Comparison of ENCODE assay signal across 11 cellular contexts in genomic region chr9:88746029-88746743, GRCh38.
DNase-seq lines count a peak whose midpoint lies in the region; ATAC-seq and TF ChIP-seq lines count a peak whose summit lies in the region.
"Had no signal": no experiment of that assay in that cellular context is flagged by ENCODE, and none has a peak within 500 bp of the region (broad histone marks: within the 10 kb centered on the region; RNA-seq: fewer than 3 reads in every experiment).

No MANE protein-coding gene starts in this region.

- intact Hi-C loops in PC-3 (cut with micrococcal nuclease): loop anchor here (2.0 kb wide), 1 partner anchor 29 kb away; no protein-coding TSS in a partner anchor

- H3K9me3 ChIP-seq in PC-3 (ENCODE audit: low read length) (no peaks in the 10 kb centered on the region), fibroblast of lung (ENCODE audit: control insufficient read depth, insufficient read depth, low read depth, low read length) (no peaks in the 10 kb centered on the region), neuron (ENCODE audit: low read length) (no peaks in the 10 kb centered on the region), HAP-1 (no peaks in the 10 kb centered on the region)

- no peaks in the 10 kb centered on the region for H3K79me2 ChIP-seq in PC-3 (ENCODE audit: low read length)
- H3K79me2 ChIP-seq in fibroblast of lung (ENCODE audit: control insufficient read depth, insufficient read depth, low read length): no peaks in the 10 kb centered on the region

- no peaks in the 10 kb centered on the region for H3F3A ChIP-seq in PC-3 (ENCODE audit: low read length, unreplicated experiment)

- CTCF ChIA-PET in PC-3 (lab: Charles Lee): no interaction called here

- no peak overlapping the region for H3K4me3 ChIP-seq in PC-3 (ENCODE audit: low read length)
- H3K4me3 ChIP-seq in fibroblast of lung (replicated peaks in 1 of 4; ENCODE audit: control extremely low read depth in 1 of 4, insufficient read depth in 1 of 4, low read depth in 3 of 4, low read length in 4 of 4): no peak overlapping the region
- H3K4me3 ChIP-seq in neuron (ENCODE audit: low read length): no peak overlapping the region
- H3K4me3 ChIP-seq in HAP-1: no peak overlapping the region

- H3K27ac ChIP-seq in PC-3 (ENCODE audit: low read length): peak overlapping the region; percentile 68
- H3K27ac ChIP-seq in fibroblast of lung (ENCODE audit: insufficient read depth, low read length): peak overlapping the region; percentile 65

- H3K4me2 ChIP-seq in PC-3 (ENCODE audit: low read length) (peak overlapping the region; percentile 53), fibroblast of lung (ENCODE audit: extremely low read depth, insufficient read depth, low read length) (no peak overlapping the region)

- POLR2A ChIA-PET in PC-3 (lab: Charles Lee; ENCODE audit: unreplicated experiment): no interaction called here

- no TSS peak for BruUV-seq in PC-3 (replicated peaks; lab: Mats Ljungman, UMichigan)

- DNase-seq in AG08396 (ENCODE audit: low spot score) (peak; percentile 80), PC-3 (peak; percentile 70), fibroblast of lung (ENCODE audit: low read depth in 2 of 2) (peak; percentile 90 to 97), DMS114 treated with DMSO at 0.1 percent for 48 hours (lab: John Stamatoyannopoulos, UW; ENCODE audit: unreplicated experiment) (no peak), HAP-1 (ENCODE audit: low spot score in 2 of 2) (no peak), HK-2 (ENCODE audit: unreplicated experiment) (no peak), foreskin melanocyte (no peak)
- DNase-seq: activated naive CD8-positive, alpha-beta T cell treated with anti-CD3 and anti-CD28 coated beads for 36 hours; CD4-positive, alpha-beta memory T cell; NCI-H2081 treated with DMSO at 0.1 percent for 48 hours had no signal

- ATAC-seq in PC-3: peak; percentile 81

- H3K9me2 ChIP-seq in PC-3 (replicated peaks; ENCODE audit: low read length): no peaks in the 10 kb centered on the region

- no peaks in the 10 kb centered on the region for H3K27me3 ChIP-seq in PC-3 (ENCODE audit: low read length)
- H3K27me3 ChIP-seq in fibroblast of lung (ENCODE audit: control insufficient read depth, insufficient read depth, low read length): no peaks in the 10 kb centered on the region
- no peaks in the 10 kb centered on the region for H3K27me3 ChIP-seq in neuron (ENCODE audit: insufficient read depth, low read length)
- no peaks in the 10 kb centered on the region for H3K27me3 ChIP-seq in HAP-1 (ENCODE audit: low read depth)

- peak overlapping the region; percentile 45 for H3K9ac ChIP-seq in PC-3 (ENCODE audit: low read length)
- no peak overlapping the region for H3K9ac ChIP-seq in fibroblast of lung (ENCODE audit: insufficient read depth, low read length)

- in situ Hi-C loops in HAP-1 (cut with MboI; ENCODE audit: low sequenced_read_pairs): no loop called here

- H3K36me3 ChIP-seq in PC-3 (ENCODE audit: low read depth, low read length): no peaks in the 10 kb centered on the region
- H3K36me3 ChIP-seq in fibroblast of lung (ENCODE audit: control insufficient read depth, insufficient read depth, low read length): no peaks in the 10 kb centered on the region
- H3K36me3 ChIP-seq in neuron (ENCODE audit: insufficient read depth, low read length): no peaks in the 10 kb centered on the region
- H3K36me3 ChIP-seq in HAP-1 (replicated peaks): no peaks in the 10 kb centered on the region

- no peak for TF ChIP-seq CTCF in PC-3 (conservative IDR thresholded peaks at IDR 0.05; ENCODE audit: low read depth, low read length)
- no peak for TF ChIP-seq CTCF in fibroblast of lung (conservative IDR thresholded peaks at IDR 0.05 in 1 of 2, IDR thresholded peaks at IDR 0.05 in 1 of 2; ENCODE audit: low read depth in 1 of 2, low read length in 2 of 2)

- H4K20me1 ChIP-seq in PC-3 (ENCODE audit: low read length) (no peaks in the 10 kb centered on the region), fibroblast of lung (ENCODE audit: control insufficient read depth, extremely low read depth, insufficient read depth, low read length) (no peaks in the 10 kb centered on the region)

- H3K4me1 ChIP-seq in PC-3 (ENCODE audit: insufficient read depth, low read length) (peaks cover 50% of the 10 kb centered on the region), fibroblast of lung (ENCODE audit: control insufficient read depth, extremely low read depth, insufficient read depth, low read length) (peaks cover 35% of the 10 kb centered on the region), neuron (ENCODE audit: insufficient read depth, low read length) (peaks cover 24% of the 10 kb centered on the region), HAP-1 (no peaks in the 10 kb centered on the region)

- H2AFZ ChIP-seq in PC-3 (ENCODE audit: low read length) (peak overlapping the region; percentile 63), fibroblast of lung (ENCODE audit: low read length) (no peak overlapping the region), neuron (ENCODE audit: low read depth, low read length) (peak overlapping the region; percentile 39)

Comparison
In these comparisons a context has a peak if more than half of its experiments do, and no peak if none do; other contexts are left out.
1. DNase-seq: peak in AG08396 (single experiment), PC-3 (single experiment) and fibroblast of lung (2 of 2); none in DMS114 treated with DMSO at 0.1 percent for 48 hours (single experiment), HAP-1 (0 of 2), HK-2 (single experiment) and foreskin melanocyte (single experiment).